23 cellular contexts compared by ENCODE assay signal in the genomic region with DNA sequence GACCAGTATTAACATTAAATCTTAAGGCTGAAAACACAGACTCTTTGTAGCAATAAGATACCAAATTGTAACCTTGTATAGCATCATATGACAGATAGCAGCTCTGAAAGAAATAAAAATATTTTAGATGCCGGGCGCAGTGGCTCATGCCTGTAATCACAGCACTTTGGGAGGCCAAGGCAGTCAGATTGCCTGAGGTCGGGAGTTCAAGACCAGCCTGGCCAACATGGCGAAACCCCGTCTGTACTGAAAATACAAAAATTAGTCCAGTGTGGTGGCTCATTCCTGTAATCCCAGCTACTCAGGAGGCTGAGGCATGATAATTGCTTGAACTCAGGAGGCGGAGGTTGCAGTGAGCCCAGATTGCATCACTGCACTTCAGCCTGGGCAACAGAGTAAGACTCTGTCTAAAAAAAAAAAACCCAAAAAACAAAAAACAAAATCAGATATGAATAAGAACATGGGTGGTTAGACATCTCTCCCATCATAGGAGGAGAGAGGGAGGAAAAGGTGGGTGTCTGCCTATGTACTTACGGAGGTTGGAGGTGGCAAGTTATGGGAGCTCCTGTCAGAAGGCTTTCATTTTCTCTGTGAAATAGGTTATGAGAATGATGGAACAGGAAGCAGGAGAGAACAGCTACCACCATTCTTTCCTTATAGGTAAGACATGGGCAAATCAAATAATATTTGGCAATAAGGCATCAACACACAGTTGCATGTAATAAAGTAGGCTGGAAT. TPM values are rescaled to one million over a fixed set of nuclear protein-coding genes. Genes with fewer than 3 reads are reported as not detected.
DNase-seq lines count a peak whose midpoint lies in the region; ATAC-seq, FAIRE-seq and TF ChIP-seq lines count a peak whose summit lies in the region.
"Had no signal": no experiment of that assay in that cellular context is flagged by ENCODE, and none has a peak within 500 bp of the region (broad histone marks: within the 10 kb centered on the region; RNA-seq: fewer than 3 reads in every experiment).

No MANE protein-coding gene starts in this region.

- H3K4me1 ChIP-seq in HEK293 (ENCODE audit: control insufficient read depth, insufficient read depth, low read length) (no peaks in the 10 kb centered on the region), H1 (replicated peaks in 1 of 4; ENCODE audit: control insufficient read depth in 3 of 4, insufficient read depth in 4 of 4, low read length in 3 of 4) (peaks cover 6 to 17% (median 12%) of the 10 kb centered on the region in 4 experiments), testis (no peaks in the 10 kb centered on the region), mucosa of descending colon (ENCODE audit: low read depth) (no peaks in the 10 kb centered on the region)

- no peak overlapping the region for H3K18ac ChIP-seq in H1 (ENCODE audit: extremely low read depth, low read length)

- DNase-seq in WTC11 (ENCODE audit: low spot score) (no peak), H1 (ENCODE audit: low read depth in 1 of 2, low spot score in 2 of 2) (no peak), testis (peak; percentile 56), NCI-H1436 treated with DMSO at 0.1 percent for 48 hours (lab: John Stamatoyannopoulos, UW) (no peak), ecto neural progenitor cell (ENCODE audit: low spot score) (no peak), mucosa of descending colon (no peak)
- DNase-seq: ACHN; AML-193; Calu3; CD4-positive, alpha-beta memory T cell; DMS79 treated with DMSO at 0.1 percent for 48 hours; EL; HCEC 1CT had no signal

- H3K27me3 ChIP-seq in H1 (replicated peaks in 1 of 4; ENCODE audit: control insufficient read depth in 3 of 4, extremely low read depth in 1 of 4, insufficient read depth in 3 of 4, low read length in 3 of 4) (peaks cover 0 to 3% (median 0%) of the 10 kb centered on the region in 4 experiments; a peak in 2 of 7 replicates), testis (no peaks in the 10 kb centered on the region)

- no peak for TF ChIP-seq RAD21 in H1 (IDR thresholded peaks at IDR 0.05 in 1 of 2, conservative IDR thresholded peaks at IDR 0.05 in 1 of 2; ENCODE audit: low read depth in 2 of 2, low read length in 2 of 2)

- H3K36me3 Mint-ChIP-seq in WTC11 = no peaks in the 10 kb centered on the region
- H3K36me3 Mint-ChIP-seq: CD4-positive, alpha-beta memory T cell had no signal

- POLR2A ChIA-PET in HEK293 (lab: Yijun Ruan, JAX) = no interaction called here
- POLR2A ChIA-PET in WTC11 (lab: Charles Lee) = interaction anchor here (0.6 to 0.8 kb wide), 3 partner anchors 237 to 520 kb away, joined by 4 read pairs; no protein-coding TSS in a partner anchor
- POLR2A ChIA-PET in H1 (lab: Charles Lee; ENCODE audit: partially characterized antibody) = interaction anchor here (0.7 to 1.4 kb wide), 2 partner anchors 9 to 135 kb away, joined by 3 read pairs; no protein-coding TSS in a partner anchor

- peak overlapping the region; percentile 75; the same call in 1 of the 2 replicates for H2BK12ac ChIP-seq in H1 (ENCODE audit: low read depth, low read length)

- H3K4me3 Mint-ChIP-seq in WTC11 = no peak overlapping the region
- H3K4me3 Mint-ChIP-seq: CD4-positive, alpha-beta memory T cell had no signal

- H3K23me2 ChIP-seq in H1 (ENCODE audit: low read depth, low read length) = no peaks in the 10 kb centered on the region

- H3K23ac ChIP-seq in H1 (ENCODE audit: insufficient read length) = no peak overlapping the region

- no peak overlapping the region for H3K9ac ChIP-seq in H1 (replicated peaks in 1 of 4; ENCODE audit: extremely low read depth in 1 of 4, low read depth in 3 of 4, low read length in 3 of 4)

- H3K27ac ChIP-seq in HEK293 (ENCODE audit: extremely low read depth, low read depth, low read length) = no peak overlapping the region
- no peak overlapping the region for H3K27ac ChIP-seq in H1 (ENCODE audit: low read depth, low read length)
- H3K27ac ChIP-seq in testis = no peak overlapping the region
- H3K27ac ChIP-seq: C4-2B had no signal

- H4K91ac ChIP-seq in H1 (replicated peaks; ENCODE audit: insufficient read length, low read length) = peak overlapping the region; percentile 82

- peaks cover 18% of the 10 kb centered on the region for H3K27me3 Mint-ChIP-seq in WTC11 (ENCODE audit: low read depth)

- TF ChIP-seq POLR2A in H1 (IDR thresholded peaks at IDR 0.05; ENCODE audit: control extremely low read depth in 1 of 2, low read depth in 2 of 2, low read length in 2 of 2) (no peak), testis (IDR thresholded peaks at IDR 0.05) (no peak)

- H3K27ac Mint-ChIP-seq in WTC11 = no peak overlapping the region
- H3K27ac Mint-ChIP-seq: CD4-positive, alpha-beta memory T cell had no signal

- H3K79me1 ChIP-seq in H1 (ENCODE audit: low read depth, low read length) = no peaks in the 10 kb centered on the region

- no peak overlapping the region for H3K14ac ChIP-seq in H1 (ENCODE audit: insufficient read length)

- intact Hi-C loops in testis (cut with DNase I; ENCODE audit: low total_unique reads) = no loop called here
- intact Hi-C loops in mucosa of descending colon (cut with DNase I, micrococcal nuclease) = no loop called here

- H3K4me2 ChIP-seq in H1 (ENCODE audit: insufficient read depth in 1 of 2, low read depth in 2 of 2, low read length in 2 of 2) = no peak overlapping the region

- no peak for TF ChIP-seq CTCF in HEK293 (tag by site-specific recombination; IDR thresholded peaks at IDR 0.05)
- TF ChIP-seq CTCF in WTC11 (IDR thresholded peaks at IDR 0.05) = no peak
- no peak for TF ChIP-seq CTCF in H1 (IDR thresholded peaks at IDR 0.05; ENCODE audit: control extremely low read depth in 1 of 3, insufficient read depth in 1 of 3, low read depth in 1 of 3, low read length in 3 of 3)
- no peak for TF ChIP-seq CTCF in testis (IDR thresholded peaks at IDR 0.05)
- no peak for TF ChIP-seq CTCF in mucosa of descending colon (IDR thresholded peaks at IDR 0.05)

- no peak overlapping the region for H2BK20ac ChIP-seq in H1 (ENCODE audit: low read length)

- H3K9me3 ChIP-seq in HEK293 (ENCODE audit: control insufficient read depth, insufficient read depth, low read depth, low read length) (no peaks in the 10 kb centered on the region), H1 (ENCODE audit: insufficient read depth in 2 of 2, low read depth in 1 of 2, low read length in 1 of 2) (no peaks in the 10 kb centered on the region), testis (no peaks in the 10 kb centered on the region), mucosa of descending colon (no peaks in the 10 kb centered on the region)

- H3K36me3 ChIP-seq in HEK293 (ENCODE audit: control insufficient read depth in 2 of 2, insufficient read depth in 1 of 2, low read length in 2 of 2) (no peaks in the 10 kb centered on the region), H1 (ENCODE audit: control insufficient read depth in 2 of 4, insufficient read depth in 4 of 4, low read length in 3 of 4) (0 out of 8 replicates have a peak, but pooled peaks cover 0 to 2% (median 0%) of the 10 kb centered on the region in 4 experiments), testis (ENCODE audit: low read depth, missing control alignments) (no peaks in the 10 kb centered on the region), mucosa of descending colon (ENCODE audit: low read depth) (no peaks in the 10 kb centered on the region)

- H2AK5ac ChIP-seq in H1 (ENCODE audit: low read depth, low read length) = no peak overlapping the region

- H4K20me1 ChIP-seq in H1 (replicated peaks in 1 of 2; ENCODE audit: control insufficient read depth in 1 of 2, insufficient read depth in 2 of 2, low read length in 2 of 2) = no peaks in the 10 kb centered on the region

- no peak overlapping the region for H3K56ac ChIP-seq in H1 (replicated peaks; ENCODE audit: insufficient read length, low read depth, low read length)

- H3K79me2 ChIP-seq in H1 (ENCODE audit: control insufficient read depth in 1 of 2, insufficient read depth in 2 of 2, low read length in 2 of 2) = peaks cover 0 to 10% of the 10 kb centered on the region in 2 experiments; a peak in 1 of 4 replicates

- no peak for TF ChIP-seq EP300 in H1 (IDR thresholded peaks at IDR 0.05; ENCODE audit: borderline replicate concordance in 1 of 2, low read depth in 2 of 2, low read length in 2 of 2)

- H2AFZ ChIP-seq in H1 (ENCODE audit: low read length) = no peak overlapping the region

- H4K8ac ChIP-seq in H1 (ENCODE audit: extremely low read depth, insufficient read depth, low read length) = no peak overlapping the region

- no peak overlapping the region for H2BK15ac ChIP-seq in H1 (ENCODE audit: low read length)

- ATAC-seq in WTC11 (no peak), HG02623 (IDR thresholded peaks at IDR 0.05; ENCODE audit: unreplicated experiment) (no peak), mucosa of descending colon (no peak)
- ATAC-seq: GM12878 had no signal

- FAIRE-seq in H1 (lab: Jason Lieb, UNC) = no peak
- FAIRE-seq: A204.1, GM12878, GM19239 had no signal

- H3K9me3 Mint-ChIP-seq in WTC11 = no peaks in the 10 kb centered on the region
- H3K9me3 Mint-ChIP-seq: CD4-positive, alpha-beta memory T cell had no signal

- no peak overlapping the region for H3K4ac ChIP-seq in H1 (replicated peaks; ENCODE audit: insufficient read length, low read depth, low read length)

- no peak overlapping the region for H4K5ac ChIP-seq in H1 (ENCODE audit: insufficient read length, low read depth, low read length)

- no peak overlapping the region for H2BK5ac ChIP-seq in H1 (ENCODE audit: low read depth, low read length)

- H3K4me3 ChIP-seq in HEK293 (ENCODE audit: low read depth, low read length) (no peak overlapping the region), H1 (ENCODE audit: extremely low read depth in 1 of 4, insufficient read depth in 2 of 4, low read depth in 3 of 4, low read length in 4 of 4) (no peak overlapping the region), testis (no peak overlapping the region), mucosa of descending colon (no peak overlapping the region)
- H3K4me3 ChIP-seq: GM12878 had no signal

- H2BK120ac ChIP-seq in H1 (replicated peaks; ENCODE audit: low read depth, low read length) = no peak overlapping the region

- 92% methylated on average over 7 of the region's 7 CpGs; no CpG with 5 or more reads in 1 of the 2 experiments for WGBS in H1 (ENCODE audit: extremely low coverage in 1 of 2, insufficient coverage in 1 of 2, insufficient read length in 1 of 2, insufficient replicate concordance in 2 of 2, low coverage in 1 of 2, low lambda C conversion rate in 2 of 2, missing lambda C conversion rate in 1 of 2), 2 experiments
- 59 to 71% methylated on average over 7 of the region's 7 CpGs for WGBS in testis, 2 donors

- CTCF ChIA-PET in HEK293 (lab: Yijun Ruan, JAX) = interaction anchor here (0.6 kb wide), 1 partner anchor 201 kb away, joined by 3 read pairs; no protein-coding TSS in a partner anchor
- CTCF ChIA-PET in WTC11 (lab: Charles Lee) = interaction anchor here (1.0 kb wide), 1 partner anchor 205 kb away, joined by 3 read pairs; no protein-coding TSS in a partner anchor
- CTCF ChIA-PET in H1 (lab: Charles Lee; ENCODE audit: partially characterized antibody) = interaction anchor here (1.0 to 2.9 kb wide), 3 partner anchors 21 to 81 kb away, joined by 3 to 9 read pairs (median 6); no protein-coding TSS in a partner anchor

- H3K4me1 Mint-ChIP-seq in WTC11 = peaks cover 40% of the 10 kb centered on the region

RNA-seq across cellular contexts. Expression of gene HEBP1, which starts 7.6 kb away (rescaled TPM):
- 61.6 to 62.7 TPM (median 61.8 TPM) in 3 replicates for total RNA-seq in WTC11 (2021)
- total RNA-seq in H1 (2021; fragmentation: NEBNext Ultra II Directional; extraction: Animal tissue kit (Norgen Biotek cat#: 25700)) = 51.6 and 56.1 TPM in 2 replicates
- 28.1 and 30.8 TPM in 2 replicates for polyA plus RNA-seq in H1 (2011; rRNA removed)
- polyA plus RNA-seq in H1 (2011; cell fraction: cytosol; rRNA removed) = 27.7 TPM
- 25.7 TPM for polyA plus RNA-seq in H1 (2011; cell fraction: nucleus; rRNA removed)
- polyA plus RNA-seq in H1 (2012, experiment 1 of 2) = 45.5 to 73.0 TPM (median 63.5 TPM) in 4 replicates
- 50.7 TPM for polyA plus RNA-seq in H1 (2012, experiment 2 of 2)
- 47.7 TPM for polyA plus RNA-seq in H1 (2013, experiment 1 of 2)
- 46.0 TPM for polyA plus RNA-seq in H1 (2013, experiment 2 of 2)
- 33.4 and 45.6 TPM in 2 replicates for polyA minus RNA-seq in H1 (2011; rRNA and poly(A)+ RNA removed)
- polyA minus RNA-seq in H1 (2011; cell fraction: cytosol; rRNA and poly(A)+ RNA removed) = 35.2 TPM
- 19.9 TPM for polyA minus RNA-seq in H1 (2011; cell fraction: nucleus; rRNA and poly(A)+ RNA removed)
- 10 to 100 TPM; 48.7 to 55.6 TPM for total RNA-seq in testis
- polyA plus RNA-seq in testis (ENCODE audit: insufficient read depth, low read depth, low replicate concordance) = 57.3 TPM
- 10 to 100 TPM; 46.0 to 68.1 (median 62.1) TPM for total RNA-seq in mucosa of descending colon

RNA-seq across cellular contexts. Expression of gene FAM234B, which starts 36.5 kb away (rescaled TPM):
- total RNA-seq in WTC11 (2021) = 25.9 to 28.6 TPM (median 26.2 TPM) in 3 replicates
- 26.1 and 29.1 TPM in 2 replicates for total RNA-seq in H1 (2021; fragmentation: NEBNext Ultra II Directional; extraction: Animal tissue kit (Norgen Biotek cat#: 25700))
- polyA plus RNA-seq in H1 (2011; rRNA removed) = 10.6 and 12.5 TPM in 2 replicates
- 14.3 TPM for polyA plus RNA-seq in H1 (2011; cell fraction: cytosol; rRNA removed)
- polyA plus RNA-seq in H1 (2011; cell fraction: nucleus; rRNA removed) = 14.0 TPM
- polyA plus RNA-seq in H1 (2012, experiment 1 of 2) = 17.3 to 20.9 TPM (median 20.0 TPM) in 4 replicates
- 3.6 TPM for polyA plus RNA-seq in H1 (2012, experiment 2 of 2)
- 23.6 TPM for polyA plus RNA-seq in H1 (2013, experiment 1 of 2)
- polyA plus RNA-seq in H1 (2013, experiment 2 of 2) = 21.9 TPM
- polyA minus RNA-seq in H1 (2011; rRNA and poly(A)+ RNA removed) = 72.0 and 78.7 TPM in 2 replicates
- polyA minus RNA-seq in H1 (2011; cell fraction: cytosol; rRNA and poly(A)+ RNA removed) = 24.0 TPM
- polyA minus RNA-seq in H1 (2011; cell fraction: nucleus; rRNA and poly(A)+ RNA removed) = 35.1 TPM
- total RNA-seq in testis = 10 to 100 TPM; 11.0 to 13.2 TPM
- polyA plus RNA-seq in testis (ENCODE audit: insufficient read depth, low read depth, low replicate concordance) = 13.0 TPM
- total RNA-seq in mucosa of descending colon = 1 to 10 TPM; 1.4 to 3.4 (median 1.9) TPM

RNA-seq across cellular contexts. Expression of gene GPRC5D, which starts 55.7 kb away (rescaled TPM):
- total RNA-seq in WTC11 (2021) = 0.33 TPM in 1 of 3 replicates, not detected in the others
- total RNA-seq in H1 (2021; fragmentation: NEBNext Ultra II Directional; extraction: Animal tissue kit (Norgen Biotek cat#: 25700)) = not detected in 2 replicates
- 0.45 and 0.60 TPM in 2 replicates for polyA plus RNA-seq in H1 (2011; rRNA removed)
- polyA plus RNA-seq in H1 (2011; cell fraction: cytosol; rRNA removed) = 0.10 TPM
- 0.47 TPM for polyA plus RNA-seq in H1 (2011; cell fraction: nucleus; rRNA removed)
- polyA plus RNA-seq in H1 (2012, experiment 1 of 2) = 0.41 TPM in 1 of 4 replicates, not detected in the others
- polyA plus RNA-seq in H1 (2012, experiment 2 of 2) = not detected
- not detected for polyA plus RNA-seq in H1 (2013, experiment 1 of 2)
- polyA plus RNA-seq in H1 (2013, experiment 2 of 2) = not detected
- 0.83 and 2.2 TPM in 2 replicates for polyA minus RNA-seq in H1 (2011; rRNA and poly(A)+ RNA removed)
- not detected for polyA minus RNA-seq in H1 (2011; cell fraction: cytosol; rRNA and poly(A)+ RNA removed)
- not detected for polyA minus RNA-seq in H1 (2011; cell fraction: nucleus; rRNA and poly(A)+ RNA removed)
- 1 to 10 TPM in 1 of 2 donors, under 1 TPM in 1; 0.68 to 4.0 TPM for total RNA-seq in testis
- polyA plus RNA-seq in testis (ENCODE audit: insufficient read depth, low read depth, low replicate concordance) = 5.5 TPM
- total RNA-seq in mucosa of descending colon = not detected
- total RNA-seq: Calu3; CD4-positive, alpha-beta memory T cell; G401; H4; HT-29 had no signal
- polyA plus RNA-seq: BJ had no signal

Comparison
In these comparisons a context has a peak if more than half of its experiments do, and no peak if none do; other contexts are left out.
1. Of the 8 proteins assayed by ChIP-seq in both HEK293 and WTC11: peak only in HEK293: none; only in WTC11: none; in both: ZNF121; in neither: 7.